ENCODE assay signal across 25 cellular contexts in genomic region chr3:174363256-174363655, GRCh38.
"Had no signal": no experiment of that assay in that cellular context is flagged by ENCODE, and none has a peak within 500 bp of the region (broad histone marks: within the 10 kb centered on the region; RNA-seq: fewer than 3 reads in every experiment).

No MANE protein-coding gene starts in this region.

- H3K4me1 Mint-ChIP-seq: activated naive CD8-positive, alpha-beta T cell treated with anti-CD3 and anti-CD28 coated beads, Interleukin-2, amount 10 ng/mL, durations not matched to agents 7 days and 5 days; central memory CD8-positive, alpha-beta T cell; nephron progenitor cell; stimulated activated memory B cell treated with anti-CD40 and anti-IgM and Interleukin-4, amounts not matched to agents 10 μg/mL and 1 μg/mL and 100 μg/mL, for 72 hours; T-helper 17 cell had no signal

- H3K27ac Mint-ChIP-seq: activated naive CD4-positive, alpha-beta T cell treated with anti-CD3 and anti-CD28 coated beads for 36 hours; activated naive CD8-positive, alpha-beta T cell treated with anti-CD3 and anti-CD28 coated beads, Interleukin-2, amount 10 ng/mL, durations not matched to agents 7 days and 5 days; endodermal cell; nephron progenitor cell; stimulated activated memory B cell treated with anti-CD40 and anti-IgM and Interleukin-4, amounts not matched to agents 10 μg/mL and 1 μg/mL and 100 μg/mL, for 72 hours; T-helper 17 cell had no signal

- H3K27me3 Mint-ChIP-seq: activated naive CD8-positive, alpha-beta T cell treated with anti-CD3 and anti-CD28 coated beads, Interleukin-2, amount 10 ng/mL, durations not matched to agents 7 days and 5 days; central memory CD8-positive, alpha-beta T cell; stimulated activated memory B cell treated with anti-CD40 and anti-IgM and Interleukin-4, amounts not matched to agents 10 μg/mL and 1 μg/mL and 100 μg/mL, for 72 hours; T-helper 17 cell had no signal

- H3K9me3 Mint-ChIP-seq: activated naive CD8-positive, alpha-beta T cell treated with anti-CD3 and anti-CD28 coated beads, Interleukin-2, amount 10 ng/mL, durations not matched to agents 7 days and 5 days; central memory CD8-positive, alpha-beta T cell; endodermal cell; nephron progenitor cell had no signal

- H3K4me3 ChIP-seq: colonic mucosa, esophagus squamous epithelium, left ventricle myocardium inferior, pancreas, right lobe of liver, smooth muscle cell, stomach, uterus had no signal

- H3K36me3 Mint-ChIP-seq: activated naive CD8-positive, alpha-beta T cell treated with anti-CD3 and anti-CD28 coated beads, Interleukin-2, amount 10 ng/mL, durations not matched to agents 7 days and 5 days; stimulated activated memory B cell treated with anti-CD40 and anti-IgM and Interleukin-4, amounts not matched to agents 10 μg/mL and 1 μg/mL and 100 μg/mL, for 72 hours had no signal

- H3K4me3 Mint-ChIP-seq: activated naive CD4-positive, alpha-beta T cell treated with anti-CD3 and anti-CD28 coated beads for 36 hours; activated naive CD8-positive, alpha-beta T cell treated with anti-CD3 and anti-CD28 coated beads, Interleukin-2, amount 10 ng/mL, durations not matched to agents 7 days and 5 days; central memory CD8-positive, alpha-beta T cell; endodermal cell; nephron progenitor cell; stimulated activated memory B cell treated with anti-CD40 and anti-IgM and Interleukin-4, amounts not matched to agents 10 μg/mL and 1 μg/mL and 100 μg/mL, for 72 hours; T-helper 17 cell had no signal

- DNase-seq: activated CD4-positive, alpha-beta T cell treated with anti-CD3 and anti-CD28 coated beads for 4 hours; activated CD4-positive, alpha-beta T cell treated with anti-CD3 and anti-CD28 coated beads, Interleukin-2, amount 50 U/mL, for 48 hours; activated CD4-positive, CD25-positive, alpha-beta regulatory T cell; activated naive CD4-positive, alpha-beta T cell treated with anti-CD3 and anti-CD28 coated beads for 36 hours; activated naive CD8-positive, alpha-beta T cell treated with anti-CD3 and anti-CD28 coated beads, Interleukin-2, amount 10 ng/mL, durations not matched to agents 7 days and 5 days; activated T-cell treated with anti-CD3 and anti-CD28 coated beads, Interleukin-2, amount 50 U/mL, for 48 hours; amygdala; colonic mucosa; endodermal cell; esophagus squamous epithelium; foreskin keratinocyte; left ventricle myocardium inferior; mammary epithelial cell; midbrain; nephron progenitor cell; pancreas; right lobe of liver; stimulated activated CD4-positive, alpha-beta T cell treated with anti-CD3 and anti-CD28 coated beads, Interleukin-15, amount 100 ng/mL, for 24 hours; stomach; SW 1271; T-helper 17 cell; uterus had no signal
